8 cellular contexts compared by ENCODE assay signal in genomic region chr6:27138837-27139752, GRCh38.
DNase-seq lines count a peak whose midpoint lies in the region; ATAC-seq and TF ChIP-seq lines count a peak whose summit lies in the region.

No MANE protein-coding gene starts in this region.

- DNase-seq in AG09309 (ENCODE audit: low read depth): no peak
- DNase-seq in SW480 (ENCODE audit: low spot score): peak; percentile 89
- no peak for DNase-seq in astrocyte of the cerebellum (ENCODE audit: low read depth)
- peak; percentile 51 for DNase-seq in iPS-NIHi7 (ENCODE audit: extremely low spot score)
- DNase-seq in stimulated activated CD4-positive, alpha-beta T cell treated with anti-CD3 and anti-CD28 coated beads, Interleukin-15, amount 100 ng/mL, for 1 hour (ENCODE audit: low read depth in 1 of 2, low spot score in 1 of 2): peak; percentile 24 to 33
- no peak for DNase-seq in DMS 273 (lab: John Stamatoyannopoulos, UW; ENCODE audit: unreplicated experiment)

- in situ Hi-C loops in astrocyte of the cerebellum (cut with HindIII; ENCODE audit: low sequenced_read_pairs): loop anchor here (5.0 to 25.0 kb wide), 2 partner anchors 733 to 1102 kb away; a partner anchor contains a TSS

- peak; percentile 61 for ATAC-seq in GM19035 (IDR thresholded peaks at IDR 0.05; ENCODE audit: unreplicated experiment)
- ATAC-seq in HG03354 (IDR thresholded peaks at IDR 0.05; ENCODE audit: poor library complexity, severe bottlenecking, unreplicated experiment): peak; percentile 71

- TF ChIP-seq CTCF in AG09309 (IDR thresholded peaks at IDR 0.05; ENCODE audit: control insufficient read depth, insufficient read depth, low read depth, low read length, missing control alignments) (no peak), astrocyte of the cerebellum (IDR thresholded peaks at IDR 0.05; ENCODE audit: low read depth, low read length, missing control alignments) (no peak)

- H3K4me3 ChIP-seq in AG09309 (ENCODE audit: control insufficient read depth, low read depth, low read length) (peak overlapping the region; percentile 38), astrocyte of the cerebellum (ENCODE audit: low read depth, low read length) (peak overlapping the region; percentile 52)

Comparison
In these comparisons a context has a peak if more than half of its experiments do, and no peak if none do; other contexts are left out.
1. DNase-seq: peak in SW480 (single experiment), iPS-NIHi7 (single experiment) and stimulated activated CD4-positive, alpha-beta T cell treated with anti-CD3 and anti-CD28 coated beads, Interleukin-15, amount 100 ng/mL, for 1 hour (2 of 2); none in AG09309 (single experiment), astrocyte of the cerebellum (single experiment) and DMS 273 (single experiment).